8 cellular contexts compared by ENCODE assay signal in genomic region chr11:16925495-16926065, GRCh38.
DNase-seq lines count a peak whose midpoint lies in the region; ATAC-seq lines count a peak whose summit lies in the region.

No MANE protein-coding gene starts in this region.

- ATAC-seq in activated naive CD4-positive, alpha-beta T cell treated with anti-CD3 and anti-CD28 coated beads, Interleukin-2, amount 50 U/mL, for 72 hours = peak; percentile 71 to 74
- peak; percentile 69 for ATAC-seq in left ventricle myocardium superior
- no peak for ATAC-seq in GM18868 (IDR thresholded peaks at IDR 0.05; ENCODE audit: unreplicated experiment)
- no peak for ATAC-seq in HG03457 (IDR thresholded peaks at IDR 0.05; ENCODE audit: unreplicated experiment)

- peak overlapping the region; percentile 89 for H3K4me3 Mint-ChIP-seq in activated CD4-positive, alpha-beta T cell treated with anti-CD3 and anti-CD28 coated beads, Interleukin-2, amount 10 ng/mL, durations not matched to agents 24 days and 14 days

- H3K9ac ChIP-seq in rectal smooth muscle tissue (ENCODE audit: low read length) = no peak overlapping the region

- peaks cover 45% of the 10 kb centered on the region for H3K27me3 Mint-ChIP-seq in activated CD4-positive, alpha-beta T cell treated with anti-CD3 and anti-CD28 coated beads, Interleukin-2, amount 10 ng/mL, durations not matched to agents 24 days and 14 days

- no peaks in the 10 kb centered on the region for H3K4me1 ChIP-seq in rectal smooth muscle tissue (ENCODE audit: control insufficient read depth, insufficient read depth, low read length)

- intact Hi-C loops in activated CD4-positive, alpha-beta T cell treated with anti-CD3 and anti-CD28 coated beads, Interleukin-2, amount 10 ng/mL, durations not matched to agents 24 days and 14 days (cut with micrococcal nuclease) = loop anchor here (1.0 to 5.0 kb wide), 3 partner anchors 61 to 147 kb away; no protein-coding TSS in a partner anchor
- intact Hi-C loops in left ventricle myocardium superior (cut with micrococcal nuclease) = no loop called here

- peak overlapping the region; percentile 83 for H3K27ac Mint-ChIP-seq in activated CD4-positive, alpha-beta T cell treated with anti-CD3 and anti-CD28 coated beads, Interleukin-2, amount 10 ng/mL, durations not matched to agents 24 days and 14 days
- H3K27ac Mint-ChIP-seq in activated naive CD4-positive, alpha-beta T cell treated with anti-CD3 and anti-CD28 coated beads, Interleukin-2, amount 50 U/mL, for 72 hours = no peak overlapping the region

- H3K27ac ChIP-seq in rectal smooth muscle tissue (ENCODE audit: low read depth, low read length) = no peak overlapping the region

- DNase-seq in activated CD4-positive, alpha-beta T cell treated with anti-CD3 and anti-CD28 coated beads, Interleukin-2, amount 10 ng/mL, durations not matched to agents 24 days and 14 days = peak; percentile 75
- no peak for DNase-seq in activated CD4-positive, alpha-beta T cell treated with anti-CD3 and anti-CD28 coated beads, Interleukin-2, amount 50 U/mL, for 1 hour
- DNase-seq in HuH-7 (ENCODE audit: low spot score) = peak; percentile 66
- peak; percentile 37 to 60 for DNase-seq in activated naive CD4-positive, alpha-beta T cell treated with anti-CD3 and anti-CD28 coated beads, Interleukin-2, amount 50 U/mL, for 72 hours (ENCODE audit: low spot score in 2 of 2)
- DNase-seq in left ventricle myocardium superior = peak; percentile 62

- H3K36me3 ChIP-seq in rectal smooth muscle tissue (ENCODE audit: control insufficient read depth, insufficient read depth, low read length) = no peaks in the 10 kb centered on the region

- H3K4me3 ChIP-seq in rectal smooth muscle tissue (ENCODE audit: low read length) = peak overlapping the region; percentile 66

- no peaks in the 10 kb centered on the region for H3K9me3 Mint-ChIP-seq in activated CD4-positive, alpha-beta T cell treated with anti-CD3 and anti-CD28 coated beads, Interleukin-2, amount 10 ng/mL, durations not matched to agents 24 days and 14 days
- H3K9me3 Mint-ChIP-seq in activated naive CD4-positive, alpha-beta T cell treated with anti-CD3 and anti-CD28 coated beads, Interleukin-2, amount 50 U/mL, for 72 hours = no peaks in the 10 kb centered on the region

- H3K27me3 ChIP-seq in rectal smooth muscle tissue (ENCODE audit: control insufficient read depth, insufficient read depth, low read length) = no peaks in the 10 kb centered on the region

- H3K4me1 Mint-ChIP-seq in activated CD4-positive, alpha-beta T cell treated with anti-CD3 and anti-CD28 coated beads, Interleukin-2, amount 10 ng/mL, durations not matched to agents 24 days and 14 days = peaks cover 17% of the 10 kb centered on the region

- H3K36me3 Mint-ChIP-seq in activated CD4-positive, alpha-beta T cell treated with anti-CD3 and anti-CD28 coated beads, Interleukin-2, amount 10 ng/mL, durations not matched to agents 24 days and 14 days (ENCODE audit: low read depth) = no peaks in the 10 kb centered on the region
- H3K36me3 Mint-ChIP-seq in activated naive CD4-positive, alpha-beta T cell treated with anti-CD3 and anti-CD28 coated beads, Interleukin-2, amount 50 U/mL, for 72 hours = no peaks in the 10 kb centered on the region

Comparison
In these comparisons a context has a peak if more than half of its experiments do, and no peak if none do; other contexts are left out.
1. ATAC-seq: peak in activated naive CD4-positive, alpha-beta T cell treated with anti-CD3 and anti-CD28 coated beads, Interleukin-2, amount 50 U/mL, for 72 hours (2 of 2) and left ventricle myocardium superior (single experiment); none in GM18868 (single experiment) and HG03457 (single experiment).